10 cellular contexts compared by ENCODE assay signal in genomic region chr14:23160924-23161522, GRCh38. TPM values are rescaled to one million over a fixed set of nuclear protein-coding genes. Genes with fewer than 3 reads are reported as not detected.
DNase-seq lines count a peak whose midpoint lies in the region; FAIRE-seq and TF ChIP-seq lines count a peak whose summit lies in the region.
"Had no signal": no experiment of that assay in that cellular context is flagged by ENCODE, and none has a peak within 500 bp of the region (broad histone marks: within the 10 kb centered on the region; RNA-seq: fewer than 3 reads in every experiment).

No MANE protein-coding gene starts in this region.

- peaks cover 1 to 48% (median 42%) of the 10 kb centered on the region in 5 donors for H3K4me1 ChIP-seq in subcutaneous abdominal adipose tissue (ENCODE audit: control insufficient read depth in 5 of 5, insufficient read depth in 5 of 5, low read length in 5 of 5)
- H3K4me1 ChIP-seq: BLaER1, SJSA1 had no signal

- peak; percentile 40 for DNase-seq in SIG-M5 treated with dmso at 0.1 percent for 504 hours (lab: John Stamatoyannopoulos, UW; ENCODE audit: unreplicated experiment)
- DNase-seq in SIG-M5 (lab: John Stamatoyannopoulos, UW): no peak
- peak; percentile 91 for DNase-seq in bronchial epithelial cell (ENCODE audit: low read depth)
- DNase-seq in kidney epithelial cell (ENCODE audit: low read depth): peak; percentile 49
- no peak for DNase-seq in T-helper 9 cell
- DNase-seq in NCI-H1694 treated with DMSO at 0.1 percent for 48 hours (lab: John Stamatoyannopoulos, UW): no peak
- DNase-seq in NCI-H1092 (lab: John Stamatoyannopoulos, UW): no peak

- no peak overlapping the region for H3K4me3 ChIP-seq in bronchial epithelial cell (ENCODE audit: low read depth, low read length)
- no peak overlapping the region for H3K4me3 ChIP-seq in kidney epithelial cell (ENCODE audit: low read depth, low read length)
- H3K4me3 ChIP-seq in subcutaneous abdominal adipose tissue (ENCODE audit: low read depth in 1 of 5, low read length in 5 of 5): peak overlapping the region in 2 of 5 donors; percentile 8 to 54
- H3K4me3 ChIP-seq: BLaER1, SJSA1 had no signal

- no peaks in the 10 kb centered on the region for H3K27me3 ChIP-seq in bronchial epithelial cell (ENCODE audit: control insufficient read depth, insufficient read depth, low read length)
- no peaks in the 10 kb centered on the region for H3K27me3 ChIP-seq in kidney epithelial cell (ENCODE audit: control insufficient read depth, insufficient read depth, low read length)
- H3K27me3 ChIP-seq in subcutaneous abdominal adipose tissue (ENCODE audit: control insufficient read depth in 5 of 5, insufficient read depth in 4 of 5, low read length in 5 of 5): no peaks in the 10 kb centered on the region
- H3K27me3 ChIP-seq: BLaER1, SJSA1 had no signal

- FAIRE-seq in bronchial epithelial cell (lab: Jason Lieb, UNC): no peak

- peak overlapping the region in 1 of 5 donors; percentile 29 for H3K9ac ChIP-seq in subcutaneous abdominal adipose tissue (ENCODE audit: low read length in 5 of 5)
- H3K9ac ChIP-seq: BLaER1 had no signal

- peak overlapping the region; percentile 88 for H3K27ac ChIP-seq in subcutaneous abdominal adipose tissue (ENCODE audit: low read depth, low read length)
- H3K27ac ChIP-seq: BLaER1, SJSA1 had no signal

- TF ChIP-seq CTCF in bronchial epithelial cell (IDR thresholded peaks at IDR 0.05; ENCODE audit: insufficient read depth, low read length, severe bottlenecking): no peak
- TF ChIP-seq CTCF in kidney epithelial cell (IDR thresholded peaks at IDR 0.05; ENCODE audit: insufficient read depth, low read length, poor library complexity, severe bottlenecking): no peak

- H3K36me3 ChIP-seq in bronchial epithelial cell (ENCODE audit: control insufficient read depth, insufficient read depth, low read length) (no peaks in the 10 kb centered on the region), kidney epithelial cell (ENCODE audit: control insufficient read depth, insufficient read depth, low read length) (no peaks in the 10 kb centered on the region), subcutaneous abdominal adipose tissue (ENCODE audit: control insufficient read depth in 5 of 5, insufficient read depth in 5 of 5, low read length in 5 of 5) (no peaks in the 10 kb centered on the region)
- H3K36me3 ChIP-seq: BLaER1, SJSA1 had no signal

- H3K9me3 ChIP-seq in subcutaneous abdominal adipose tissue (ENCODE audit: control insufficient read depth in 5 of 5, low read length in 5 of 5): no peaks in the 10 kb centered on the region
- H3K9me3 ChIP-seq: BLaER1, SJSA1 had no signal

RNA-seq across cellular contexts. Expression of gene SLC7A8, which starts 22.4 kb away (rescaled TPM):
- total RNA-seq in bronchial epithelial cell (1.1 and 9.0 TPM in 2 replicates), kidney epithelial cell (2.3 and 3.5 TPM in 2 replicates)

RNA-seq across cellular contexts. Expression of gene CEBPE, which starts 42.0 kb away (rescaled TPM):
- not detected in 2 replicates for total RNA-seq in bronchial epithelial cell
- not detected in 2 replicates for total RNA-seq in kidney epithelial cell
- total RNA-seq: SJSA1 had no signal

RNA-seq across cellular contexts. Expression of gene CIROP, which starts 56.2 kb away (rescaled TPM):
- total RNA-seq in bronchial epithelial cell (not detected in 2 replicates), kidney epithelial cell (not detected in 2 replicates)
- total RNA-seq: SJSA1 had no signal

Comparison
In these comparisons a context has a peak if more than half of its experiments do, and no peak if none do; other contexts are left out.
1. DNase-seq: peak in SIG-M5 treated with dmso at 0.1 percent for 504 hours (single experiment), bronchial epithelial cell (single experiment) and kidney epithelial cell (single experiment); none in SIG-M5 (single experiment), T-helper 9 cell (single experiment), NCI-H1694 treated with DMSO at 0.1 percent for 48 hours (single experiment) and NCI-H1092 (single experiment).